ENCODE assay signal across 3 cellular contexts in the genomic region with DNA sequence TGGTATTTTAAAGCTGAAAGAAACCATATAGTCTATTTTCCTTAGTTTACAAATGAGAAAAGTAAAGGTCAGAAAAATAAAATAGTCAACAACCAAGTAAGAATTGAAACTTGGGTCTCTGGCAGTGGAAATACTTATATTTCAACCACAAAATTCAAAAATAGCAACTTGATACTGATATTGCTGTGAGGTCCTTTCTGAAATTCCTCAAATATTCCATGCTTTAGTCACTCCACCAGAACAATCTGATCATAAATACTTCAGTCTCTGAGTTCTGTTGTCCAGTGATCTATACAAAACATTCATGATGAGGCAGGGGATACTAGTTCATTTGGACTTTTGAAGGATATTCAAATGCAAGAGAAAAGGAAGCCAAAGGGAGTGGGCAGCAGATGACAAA. TPM values are rescaled to one million over a fixed set of nuclear protein-coding genes. Genes with fewer than 3 reads are reported as not detected.
"Had no signal": no experiment of that assay in that cellular context is flagged by ENCODE, and none has a peak within 500 bp of the region (broad histone marks: within the 10 kb centered on the region; RNA-seq: fewer than 3 reads in every experiment).

No MANE protein-coding gene starts in this region.

RNA-seq across cellular contexts. Expression of a gene that starts 25.8 kb away (rescaled TPM):
- polyA plus RNA-seq: heart right ventricle; naive thymus-derived CD8-positive, alpha-beta T cell; right cardiac atrium had no signal
